ENCODE assay signal across 8 cellular contexts in the genomic region with DNA sequence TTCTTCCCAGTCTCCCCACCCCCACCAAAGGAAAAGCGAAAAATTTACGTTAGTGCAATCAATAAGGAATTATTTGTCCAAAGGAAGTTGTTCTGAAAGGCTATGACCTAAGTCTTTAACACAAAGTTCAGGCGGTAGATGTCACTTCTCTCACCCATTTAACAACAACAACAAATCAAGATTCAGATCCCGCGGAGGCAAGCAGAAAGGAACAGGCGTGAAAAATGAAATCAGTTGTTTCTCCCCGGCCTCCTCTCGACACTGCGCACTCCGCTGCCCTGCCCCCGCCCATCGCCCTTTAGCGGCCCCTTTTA. TPM values are rescaled to one million over a fixed set of nuclear protein-coding genes. Genes with fewer than 3 reads are reported as not detected.
DNase-seq lines count a peak whose midpoint lies in the region; TF ChIP-seq lines count a peak whose summit lies in the region.

No MANE protein-coding gene starts in this region.

- peaks cover 43% of the 10 kb centered on the region for H3K4me1 Mint-ChIP-seq in mesothelial cell of epicardium

- peaks cover 15% of the 10 kb centered on the region for H3K4me1 ChIP-seq in HUES64 (ENCODE audit: insufficient read depth, low read length)
- H3K4me1 ChIP-seq in uterus: no peaks in the 10 kb centered on the region

- H3K9ac ChIP-seq in HUES64 (ENCODE audit: low read depth, low read length): peak overlapping the region; percentile 78

- H3K4me3 Mint-ChIP-seq in mesothelial cell of epicardium: peak overlapping the region; percentile 91

- no peak overlapping the region; the same call in 1 of the 2 replicates for H3K27ac ChIP-seq in HUES64 (ENCODE audit: low read depth, low read length)
- peak overlapping the region; percentile 92 for H3K27ac ChIP-seq in caudate nucleus (ENCODE audit: low read depth, low read length)
- H3K27ac ChIP-seq in uterus: peak overlapping the region; percentile 96 to 97

- H3K4me3 ChIP-seq in HUES64 (ENCODE audit: low read length) (peak overlapping the region; percentile 91), uterus (peak overlapping the region; percentile 55 to 91)

- TF ChIP-seq POLR2A in uterus (IDR thresholded peaks at IDR 0.05): no peak

- H3K27me3 ChIP-seq in HUES64 (ENCODE audit: insufficient read depth, low read length): peaks cover 12% of the 10 kb centered on the region; the same call in 1 of the 2 replicates
- H3K27me3 ChIP-seq in uterus: no peaks in the 10 kb centered on the region

- H3K27me3 Mint-ChIP-seq in mesothelial cell of epicardium (ENCODE audit: low read depth): no peaks in the 10 kb centered on the region

- DNase-seq in NCI-H2171 treated with DMSO at 0.1 percent for 48 hours (lab: John Stamatoyannopoulos, UW) (peak; percentile 58), NCI-H2171 (lab: John Stamatoyannopoulos, UW) (no peak), caudate nucleus (lab: John Stamatoyannopoulos, UW) (peak in 2 of 61 donors; percentile 61 to 69), mesothelial cell of epicardium (ENCODE audit: low spot score in 2 of 2, unreplicated experiment in 2 of 2) (no peak), uterus (no peak), hepatic stellate cell (ENCODE audit: low spot score) (no peak), pons (ENCODE audit: low spot score) (no peak)

- under 1% methylated on average over 11 of the region's 13 CpGs for WGBS in HUES64

- H3K9me3 Mint-ChIP-seq in mesothelial cell of epicardium: no peaks in the 10 kb centered on the region

- no peaks in the 10 kb centered on the region for H3K36me3 ChIP-seq in HUES64 (ENCODE audit: insufficient read depth, low read length)
- H3K36me3 ChIP-seq in uterus: no peaks in the 10 kb centered on the region

- intact Hi-C loops in uterus (cut with DNase I; ENCODE audit: low total_unique reads): no loop called here

- H3K9me3 ChIP-seq in HUES64 (ENCODE audit: insufficient read depth, low read depth, low read length) (no peaks in the 10 kb centered on the region), uterus (no peaks in the 10 kb centered on the region)

- peak overlapping the region; percentile 94 for H3K27ac Mint-ChIP-seq in mesothelial cell of epicardium

- no peaks in the 10 kb centered on the region for H3K36me3 Mint-ChIP-seq in mesothelial cell of epicardium

- TF ChIP-seq CTCF in mesothelial cell of epicardium (IDR thresholded peaks at IDR 0.05; ENCODE audit: unreplicated experiment) (no peak), uterus (IDR thresholded peaks at IDR 0.05) (no peak)

RNA-seq across cellular contexts. Expression of a gene that starts 1.4 kb away (rescaled TPM):
- 10.6 TPM for polyA plus RNA-seq in HUES64 (2013, experiment 1 of 2)
- 13.1 TPM for polyA plus RNA-seq in HUES64 (2013, experiment 2 of 2)
- total RNA-seq in mesothelial cell of epicardium (27.1 to 27.7 TPM (median 27.2 TPM) in 3 replicates), uterus (10 to 100 TPM; 14.4 to 37.0 (median 26.5) TPM)
